9 cellular contexts compared by ENCODE assay signal in the genomic region with DNA sequence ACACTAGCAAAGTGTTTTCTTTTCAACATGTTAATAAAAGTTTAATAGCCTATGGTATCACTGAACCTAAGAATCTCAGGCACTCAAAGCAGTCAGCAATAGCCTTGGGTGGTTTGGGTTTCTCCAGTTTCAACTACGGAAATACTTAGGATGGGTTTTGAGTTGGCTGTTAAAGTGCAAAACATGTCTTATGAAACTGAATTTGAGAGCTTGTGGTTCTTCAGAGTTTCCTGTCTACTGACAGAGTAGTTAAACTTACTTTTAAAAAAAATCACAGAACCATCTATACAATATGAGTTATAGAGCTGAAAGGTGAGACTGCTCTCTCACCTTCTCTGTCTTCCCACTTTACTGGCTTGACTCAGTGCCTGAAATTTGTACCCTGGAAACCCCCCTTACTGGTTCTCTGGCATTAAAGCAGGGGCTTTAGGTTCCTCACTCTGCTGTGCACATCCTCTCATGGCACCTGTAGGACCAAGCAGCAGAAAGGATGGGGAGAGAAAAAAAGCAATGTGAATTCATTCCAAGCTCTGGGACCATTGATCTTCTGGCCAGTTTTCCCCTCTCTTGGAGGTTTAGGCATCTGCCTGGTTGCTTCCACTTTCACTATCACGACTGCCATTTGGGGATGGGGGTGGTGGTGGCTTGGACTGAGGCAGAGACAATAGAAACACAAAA. TPM values are rescaled to one million over a fixed set of nuclear protein-coding genes. Genes with fewer than 3 reads are reported as not detected.
DNase-seq lines count a peak whose midpoint lies in the region; ATAC-seq, FAIRE-seq and TF ChIP-seq lines count a peak whose summit lies in the region.
"Had no signal": no experiment of that assay in that cellular context is flagged by ENCODE, and none has a peak within 500 bp of the region (broad histone marks: within the 10 kb centered on the region; RNA-seq: fewer than 3 reads in every experiment).

No MANE protein-coding gene starts in this region.

- 31% methylated on average over 2 of the region's 2 CpGs for WGBS in esophagus muscularis mucosa
- WGBS in esophagus squamous epithelium, 2 donors = 10 to 20% methylated on average over 2 of the region's 2 CpGs

- H3K27ac Mint-ChIP-seq in CD4-positive, CD25-positive, alpha-beta regulatory T cell = peak overlapping the region; percentile 95 to 100 (median 99)
- peak overlapping the region; percentile 97 for H3K27ac Mint-ChIP-seq in activated T-cell treated with anti-CD3 and anti-CD28 coated beads, Interleukin-2, amount 50 U/mL, for 24 hours

- H3K4me3 Mint-ChIP-seq in CD4-positive, CD25-positive, alpha-beta regulatory T cell = peak overlapping the region; percentile 86 to 95 (median 90)
- peak overlapping the region; percentile 75 for H3K4me3 Mint-ChIP-seq in activated T-cell treated with anti-CD3 and anti-CD28 coated beads, Interleukin-2, amount 50 U/mL, for 24 hours

- H3K9me3 ChIP-seq in CD4-positive, CD25-positive, alpha-beta regulatory T cell (ENCODE audit: control insufficient read depth in 2 of 2, low read length in 2 of 2) = peaks cover 0 to 7% of the 10 kb centered on the region in 2 experiments
- no peaks in the 10 kb centered on the region for H3K9me3 ChIP-seq in esophagus muscularis mucosa
- peaks cover 0 to 5% (median 0%) of the 10 kb centered on the region in 3 donors for H3K9me3 ChIP-seq in esophagus squamous epithelium

- TF ChIP-seq POLR2A in esophagus muscularis mucosa (IDR thresholded peaks at IDR 0.05; ENCODE audit: low read depth) (no peak), esophagus squamous epithelium (IDR thresholded peaks at IDR 0.05) (no peak)

- TF ChIP-seq EP300 in esophagus muscularis mucosa (IDR thresholded peaks at IDR 0.05) = no peak

- peak; percentile 94 for ATAC-seq in CD4-positive, CD25-positive, alpha-beta regulatory T cell (ENCODE audit: low read depth in 2 of 2)
- ATAC-seq in HG03175 (IDR thresholded peaks at IDR 0.05; ENCODE audit: unreplicated experiment) = peak; percentile 96
- ATAC-seq: foreskin keratinocyte had no signal

- peaks cover 5 to 25% (median 12%) of the 10 kb centered on the region in 7 donors for H3K9me3 Mint-ChIP-seq in CD4-positive, CD25-positive, alpha-beta regulatory T cell
- peaks cover 21% of the 10 kb centered on the region for H3K9me3 Mint-ChIP-seq in activated T-cell treated with anti-CD3 and anti-CD28 coated beads, Interleukin-2, amount 50 U/mL, for 24 hours

- peaks cover 21% of the 10 kb centered on the region for H3K36me3 Mint-ChIP-seq in CD4-positive, CD25-positive, alpha-beta regulatory T cell
- H3K36me3 Mint-ChIP-seq in activated T-cell treated with anti-CD3 and anti-CD28 coated beads, Interleukin-2, amount 50 U/mL, for 24 hours (ENCODE audit: low read depth) = peaks cover 15% of the 10 kb centered on the region

- no peaks in the 10 kb centered on the region for H3K27me3 Mint-ChIP-seq in CD4-positive, CD25-positive, alpha-beta regulatory T cell
- no peaks in the 10 kb centered on the region for H3K27me3 Mint-ChIP-seq in activated T-cell treated with anti-CD3 and anti-CD28 coated beads, Interleukin-2, amount 50 U/mL, for 24 hours

- intact Hi-C loops in esophagus muscularis mucosa (cut with DNase I) = no loop called here
- intact Hi-C loops in esophagus squamous epithelium (cut with DNase I) = no loop called here

- TF ChIP-seq CTCF in esophagus muscularis mucosa (IDR thresholded peaks at IDR 0.05) (no peak), esophagus squamous epithelium (IDR thresholded peaks at IDR 0.05) (no peak)

- H3K27me3 ChIP-seq in CD4-positive, CD25-positive, alpha-beta regulatory T cell (ENCODE audit: control insufficient read depth, insufficient read depth, low read length) = no peaks in the 10 kb centered on the region
- H3K27me3 ChIP-seq in esophagus muscularis mucosa = no peaks in the 10 kb centered on the region
- no peaks in the 10 kb centered on the region for H3K27me3 ChIP-seq in esophagus squamous epithelium

- peaks cover 43% of the 10 kb centered on the region for H3K4me1 ChIP-seq in CD4-positive, CD25-positive, alpha-beta regulatory T cell (ENCODE audit: control insufficient read depth, insufficient read depth, low read length, poor library complexity, severe bottlenecking)
- H3K4me1 ChIP-seq in esophagus muscularis mucosa (peaks cover 0 to 10% (median 0%) of the 10 kb centered on the region in 4 donors), esophagus squamous epithelium (no peaks in the 10 kb centered on the region)
- H3K4me1 ChIP-seq: foreskin keratinocyte had no signal

- H3K4me3 ChIP-seq in CD4-positive, CD25-positive, alpha-beta regulatory T cell (ENCODE audit: low read depth, low read length) = peak overlapping the region; percentile 82
- H3K4me3 ChIP-seq in esophagus muscularis mucosa (no peak overlapping the region), esophagus squamous epithelium (peak overlapping the region in 1 of 4 donors; percentile 41)

- peak; percentile 99 for FAIRE-seq in GM19239 (lab: Jason Lieb, UNC)

- H3K4me1 Mint-ChIP-seq in CD4-positive, CD25-positive, alpha-beta regulatory T cell = peaks cover 31 to 64% (median 44%) of the 10 kb centered on the region in 4 donors
- peaks cover 30% of the 10 kb centered on the region for H3K4me1 Mint-ChIP-seq in activated T-cell treated with anti-CD3 and anti-CD28 coated beads, Interleukin-2, amount 50 U/mL, for 24 hours (ENCODE audit: low read depth)

- DNase-seq in CD4-positive, CD25-positive, alpha-beta regulatory T cell = peak in 2 of 3 donors; percentile 73 to 92
- DNase-seq in GM19239 (ENCODE audit: insufficient read length, low spot score) (no peak), smooth muscle cell of the brain vasculature (ENCODE audit: low read depth, low spot score) (peak; percentile 28), NCI-H1048 (lab: John Stamatoyannopoulos, UW) (no peak), esophagus muscularis mucosa (ENCODE audit: extremely low spot score) (no peak), esophagus squamous epithelium (lab: John Stamatoyannopoulos, UW) (no peak)
- DNase-seq in activated T-cell treated with anti-CD3 and anti-CD28 coated beads, Interleukin-2, amount 50 U/mL, for 24 hours = peak; percentile 55

- H3K36me3 ChIP-seq in CD4-positive, CD25-positive, alpha-beta regulatory T cell (ENCODE audit: control insufficient read depth, insufficient read depth, low read length) = peaks cover 3% of the 10 kb centered on the region
- no peaks in the 10 kb centered on the region for H3K36me3 ChIP-seq in esophagus muscularis mucosa
- no peaks in the 10 kb centered on the region for H3K36me3 ChIP-seq in esophagus squamous epithelium

- peak overlapping the region; percentile 94 for H3K27ac ChIP-seq in CD4-positive, CD25-positive, alpha-beta regulatory T cell (ENCODE audit: insufficient read depth, low read length, poor library complexity, severe bottlenecking)
- no peak overlapping the region for H3K27ac ChIP-seq in esophagus muscularis mucosa (replicated peaks in 1 of 4)
- H3K27ac ChIP-seq in esophagus squamous epithelium = peak overlapping the region in 1 of 4 donors; percentile 21
- H3K27ac ChIP-seq: foreskin keratinocyte had no signal

RNA-seq across cellular contexts. Expression of a gene that starts 18.1 kb away (rescaled TPM):
- total RNA-seq in CD4-positive, CD25-positive, alpha-beta regulatory T cell = 153 TPM
- 10 to 100 TPM in 3 of 4 donors, 1 to 10 TPM in 1; 8.3 to 16.6 (median 12.9) TPM for polyA plus RNA-seq in CD4-positive, CD25-positive, alpha-beta regulatory T cell
- 1 to 10 TPM; 2.7 to 8.7 (median 4.1) TPM for total RNA-seq in esophagus muscularis mucosa
- total RNA-seq in esophagus squamous epithelium = 1 to 10 TPM in 2 of 4 donors, under 1 TPM in 2; 0.26 to 3.1 (median 1.1) TPM
- total RNA-seq: foreskin keratinocyte had no signal
- polyA plus RNA-seq: foreskin keratinocyte had no signal

Comparison
In these comparisons a context has a peak if more than half of its experiments do, and no peak if none do; other contexts are left out.
1. DNase-seq: peak in CD4-positive, CD25-positive, alpha-beta regulatory T cell (2 of 3), activated T-cell treated with anti-CD3 and anti-CD28 coated beads, Interleukin-2, amount 50 U/mL, for 24 hours (single experiment) and smooth muscle cell of the brain vasculature (single experiment); none in GM19239 (single experiment), NCI-H1048 (single experiment), esophagus muscularis mucosa (single experiment) and esophagus squamous epithelium (single experiment).
2. RNA of a gene that starts 18.1 kb away (total RNA-seq): 153 TPM in CD4-positive, CD25-positive, alpha-beta regulatory T cell (single experiment); 2.7 to 8.7 TPM in esophagus muscularis mucosa and 0.26 to 3.1 TPM in esophagus squamous epithelium; every median in the first group is over 10 times any median in the second.